Comparison of ENCODE assay signal across 1 cellular context in genomic region chr1:9601942-9602793, GRCh38.
TF ChIP-seq lines count a peak whose summit lies in the region.

No MANE protein-coding gene starts in this region.

TF ChIP-seq in K562, 482 proteins besides CTCF, POLR2A, EP300 and RAD21 (continued from another document):
- TF ChIP-seq RBM22 (IDR thresholded peaks at IDR 0.05; ENCODE audit: low read depth, low read length, poor library complexity, severe bottlenecking), result peak; percentile 72
- TF ChIP-seq PREB (CRISPR knock-in tag; IDR thresholded peaks at IDR 0.05), result no peak
- no peak for TF ChIP-seq SIRT6 (IDR thresholded peaks at IDR 0.05; ENCODE audit: low read depth, low read length)
- 0 out of 2 replicates have a peak, but pooled peaks have one; percentile 20 for TF ChIP-seq RBFOX2 (IDR thresholded peaks at IDR 0.05; ENCODE audit: low read depth, low read length)
- no peak for TF ChIP-seq REST (CRISPR knock-in tag; IDR thresholded peaks at IDR 0.05; ENCODE audit: low read depth)
- no peak for TF ChIP-seq ZFX (CRISPR knock-in tag; IDR thresholded peaks at IDR 0.05)
- no peak for TF ChIP-seq BRD9 (IDR thresholded peaks at IDR 0.05; ENCODE audit: low read depth, partially characterized antibody)
- no peak for TF ChIP-seq CBFA2T2 (conservative IDR thresholded peaks at IDR 0.05)
- TF ChIP-seq CREM (IDR thresholded peaks at IDR 0.05; ENCODE audit: low read depth), result no peak
- TF ChIP-seq POLR2G (IDR thresholded peaks at IDR 0.05; ENCODE audit: low read depth, low read length), result 0 out of 2 replicates have a peak, but pooled peaks have one; percentile 18
- TF ChIP-seq NKRF (IDR thresholded peaks at IDR 0.05; ENCODE audit: borderline replicate concordance), result no peak
